ENCODE assay signal across 8 cellular contexts in genomic region chr13:79481685-79482052, GRCh38. TPM values are rescaled to one million over a fixed set of nuclear protein-coding genes. Genes with fewer than 3 reads are reported as not detected.
A peak's percentile ranks its signal among the peaks of the same experiment; 100 is the strongest.
DNase-seq lines count a peak whose midpoint lies in the region; ATAC-seq and TF ChIP-seq lines count a peak whose summit lies in the region.

No MANE protein-coding gene starts in this region.

- H3K36me3 ChIP-seq in NT2/D1 (ENCODE audit: insufficient read depth, insufficient read length, low read length), result no peaks in the 10 kb centered on the region

- intact Hi-C loops in left ventricle myocardium superior (cut with micrococcal nuclease), result loop anchor here (10.0 kb wide), 1 partner anchor 53 kb away; no protein-coding TSS in a partner anchor

- peak overlapping the region; percentile 92 for H3K4me3 ChIP-seq in HFF-Myc (replicated peaks; ENCODE audit: low read depth, low read length)
- peak overlapping the region; percentile 80 for H3K4me3 ChIP-seq in NT2/D1 (ENCODE audit: insufficient read length, low read depth)

- no peak for TF ChIP-seq CTCF in GM10266 (IDR thresholded peaks at IDR 0.05; ENCODE audit: control insufficient read depth, insufficient read depth, low read depth, missing control alignments)
- no peak for TF ChIP-seq CTCF in HFF-Myc (IDR thresholded peaks at IDR 0.05; ENCODE audit: low read depth, low read length, missing control alignments)

- DNase-seq in GM10266 (ENCODE audit: extremely low spot score) (peak; percentile 12), HFF-Myc (ENCODE audit: extremely low read depth, low read depth) (no peak), NT2/D1 (ENCODE audit: low read depth, low spot score) (no peak), activated gamma-delta T cell (lab: John Stamatoyannopoulos, UW) (peak; percentile 24), left ventricle myocardium superior (no peak), Kasumi-1 (lab: John Stamatoyannopoulos, UW) (no peak), DMS153 (lab: John Stamatoyannopoulos, UW) (no peak)
- DNase-seq in stimulated activated CD4-positive, alpha-beta T cell treated with anti-CD3 and anti-CD28 coated beads, Interleukin-12 subunit alpha, Interleukin-12 subunit beta, amount 100 ng/mL, for 4 hours, result peak; percentile 66

- peaks cover 11% of the 10 kb centered on the region for H3K27me3 ChIP-seq in NT2/D1 (ENCODE audit: insufficient read depth, insufficient read length)

- no peaks in the 10 kb centered on the region for H3K9me3 ChIP-seq in NT2/D1 (ENCODE audit: insufficient read depth, low read length)

- peak overlapping the region; percentile 85 for H3K9ac ChIP-seq in NT2/D1 (ENCODE audit: insufficient read length, low read depth)

- H3K4me1 ChIP-seq in NT2/D1 (ENCODE audit: insufficient read depth, insufficient read length), result no peaks in the 10 kb centered on the region

- peak; percentile 17 for ATAC-seq in left ventricle myocardium superior

RNA-seq across cellular contexts. Expression of gene NDFIP2, which starts 0.7 kb away (rescaled TPM):
- 46.3 TPM for total RNA-seq in left ventricle myocardium superior

Comparison
In these comparisons a context has a peak if more than half of its experiments do, and no peak if none do; other contexts are left out.
1. DNase-seq: peak in GM10266 (single experiment), activated gamma-delta T cell (single experiment) and stimulated activated CD4-positive, alpha-beta T cell treated with anti-CD3 and anti-CD28 coated beads, Interleukin-12 subunit alpha, Interleukin-12 subunit beta, amount 100 ng/mL, for 4 hours (single experiment); none in HFF-Myc (single experiment), NT2/D1 (single experiment), left ventricle myocardium superior (single experiment), Kasumi-1 (0 of 2) and DMS153 (single experiment).